3 cellular contexts compared by ENCODE assay signal in the genomic region with DNA sequence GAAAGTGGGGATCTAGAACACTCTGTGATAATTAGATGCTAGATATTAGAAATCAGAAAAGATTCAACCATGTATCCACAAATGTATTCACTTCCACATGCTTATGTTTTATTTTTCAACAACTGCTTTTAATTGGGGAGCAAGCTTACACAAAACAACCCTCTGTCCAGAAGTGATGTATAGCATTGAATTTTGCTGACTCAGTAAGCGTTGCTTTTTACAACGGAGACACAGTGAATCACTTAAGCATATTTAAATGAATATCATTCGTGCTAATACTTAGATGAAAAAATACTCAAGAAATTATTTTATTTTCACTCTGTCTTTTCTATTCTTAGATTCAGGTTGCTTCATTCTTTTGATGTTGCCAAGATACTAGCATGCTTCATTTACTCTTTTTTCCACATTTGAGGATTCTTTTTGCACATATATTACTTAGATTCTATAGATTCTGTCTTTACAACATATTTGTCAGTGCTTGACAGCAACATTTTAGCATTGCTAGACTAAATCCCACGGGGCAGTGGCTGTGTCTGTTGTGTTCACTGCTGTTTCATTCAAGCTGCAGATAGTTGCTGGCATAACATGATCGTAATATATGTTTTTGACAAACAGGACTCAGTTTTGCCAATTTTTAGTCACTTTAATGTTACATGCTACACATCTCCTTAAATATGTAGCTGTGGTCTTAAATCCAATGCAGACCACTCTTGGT.
TF ChIP-seq lines count a peak whose summit lies in the region.

No MANE protein-coding gene starts in this region.

TF ChIP-seq in IMR-90, 13 proteins besides CTCF, POLR2A, EP300 and RAD21:
- TF ChIP-seq MAZ (IDR thresholded peaks at IDR 0.05; ENCODE audit: borderline replicate concordance, low read depth, low read length): no peak
- peak; percentile 93 for TF ChIP-seq MAFK (IDR thresholded peaks at IDR 0.05; ENCODE audit: low read depth, low read length)

TF ChIP-seq in K562, 482 proteins besides CTCF, POLR2A, EP300 and RAD21:
- no peak for TF ChIP-seq CAMTA2 (CRISPR knock-in tag; conservative IDR thresholded peaks at IDR 0.05)
- TF ChIP-seq SMAD2 (IDR thresholded peaks at IDR 0.05; ENCODE audit: low read depth, low read length): no peak
- TF ChIP-seq NFRKB (IDR thresholded peaks at IDR 0.05; ENCODE audit: low read depth): no peak
- TF ChIP-seq NR2F6 (CRISPR knock-in tag; IDR thresholded peaks at IDR 0.05): no peak
- TF ChIP-seq ZNF766 (CRISPR knock-in tag; conservative IDR thresholded peaks at IDR 0.05): no peak
- no peak for TF ChIP-seq CBFB (CRISPR knock-in tag; IDR thresholded peaks at IDR 0.05)
- peak; percentile 39; the same call in 1 of the 2 replicates for TF ChIP-seq MAFF (IDR thresholded peaks at IDR 0.05; ENCODE audit: low read length)
- TF ChIP-seq MAFK (IDR thresholded peaks at IDR 0.05; ENCODE audit: low read length): peak; percentile 52; the same call in 1 of the 2 replicates
- TF ChIP-seq KLF6 (CRISPR knock-in tag; IDR thresholded peaks at IDR 0.05; ENCODE audit: borderline replicate concordance): no peak

TF ChIP-seq in neural cell, 6 proteins besides CTCF, POLR2A, EP300 and RAD21:
- TF ChIP-seq POLR2AphosphoS5 (IDR thresholded peaks at IDR 0.05) (peak; percentile 87), SMC3 (conservative IDR thresholded peaks at IDR 0.05; ENCODE audit: poor library complexity) (peak; percentile 14), MXI1 (conservative IDR thresholded peaks at IDR 0.05; ENCODE audit: poor library complexity, severe bottlenecking) (no peak)
